ENCODE assay signal across 12 cellular contexts in genomic region chr3:87006844-87007439, GRCh38. TPM values are rescaled to one million over a fixed set of nuclear protein-coding genes. Genes with fewer than 3 reads are reported as not detected.
DNase-seq lines count a peak whose midpoint lies in the region; ATAC-seq and TF ChIP-seq lines count a peak whose summit lies in the region.
"Had no signal": no experiment of that assay in that cellular context is flagged by ENCODE, and none has a peak within 500 bp of the region (broad histone marks: within the 10 kb centered on the region; RNA-seq: fewer than 3 reads in every experiment).

No MANE protein-coding gene starts in this region.

- H3K79me2 ChIP-seq in H9 (ENCODE audit: insufficient read depth, low read length) (no peaks in the 10 kb centered on the region), hepatocyte (no peaks in the 10 kb centered on the region)

- H3K4me2 ChIP-seq in H9 (ENCODE audit: insufficient read depth, insufficient read length, low read length) = no peak overlapping the region
- no peak overlapping the region for H3K4me2 ChIP-seq in hepatocyte

- H4K20me1 ChIP-seq in H9 (ENCODE audit: control insufficient read depth, insufficient read depth, insufficient read length) = no peaks in the 10 kb centered on the region
- H4K20me1 ChIP-seq in hepatocyte (ENCODE audit: insufficient read depth, poor library complexity, severe bottlenecking) = no peaks in the 10 kb centered on the region

- H3K9me3 ChIP-seq in H9 (ENCODE audit: control insufficient read depth, low read depth, low read length) (no peaks in the 10 kb centered on the region), hepatocyte (ENCODE audit: low read depth) (no peaks in the 10 kb centered on the region), esophagus squamous epithelium (no peaks in the 10 kb centered on the region)

- H3K18ac ChIP-seq in H9 (ENCODE audit: insufficient read length, low read depth, low read length) = no peak overlapping the region

- H3K27me3 ChIP-seq in H9 (ENCODE audit: insufficient read depth, low read length) = no peaks in the 10 kb centered on the region
- H3K27me3 ChIP-seq in hepatocyte = peaks cover 4% of the 10 kb centered on the region
- no peaks in the 10 kb centered on the region for H3K27me3 ChIP-seq in esophagus squamous epithelium

- H2AK5ac ChIP-seq in H9 (ENCODE audit: insufficient read length, low read length) = no peak overlapping the region

- no peak overlapping the region for H3K4me3 ChIP-seq in hepatocyte
- no peak overlapping the region for H3K4me3 ChIP-seq in esophagus squamous epithelium

- TF ChIP-seq POLR2A in esophagus squamous epithelium (IDR thresholded peaks at IDR 0.05) = no peak

- H2BK20ac ChIP-seq in H9 (ENCODE audit: low read depth, low read length, poor library complexity, severe bottlenecking) = no peak overlapping the region

- H3K4me1 Mint-ChIP-seq in H9 (0 out of 4 replicates have a peak, but pooled peaks cover 0 to 2% of the 10 kb centered on the region in 2 experiments), WTC11 (peaks cover 5% of the 10 kb centered on the region)

- no peak overlapping the region for H2BK15ac ChIP-seq in H9 (ENCODE audit: low read depth, low read length)

- H3K4me1 ChIP-seq in H9 (ENCODE audit: insufficient read depth, low read length) (no peaks in the 10 kb centered on the region), hepatocyte (ENCODE audit: insufficient read depth) (no peaks in the 10 kb centered on the region), esophagus squamous epithelium (no peaks in the 10 kb centered on the region)

- H3K36me3 Mint-ChIP-seq in H9 (ENCODE audit: insufficient read depth in 1 of 3, low read depth in 3 of 3) (no peaks in the 10 kb centered on the region; a peak in 2 of 7 replicates), WTC11 (no peaks in the 10 kb centered on the region)

- H3K9ac ChIP-seq in H9 (ENCODE audit: extremely low read depth, insufficient read length, low read length) = no peak overlapping the region

- H3K79me1 ChIP-seq in H9 (ENCODE audit: insufficient read depth, low read depth, low read length, poor library complexity, severe bottlenecking) = no peaks in the 10 kb centered on the region

- H3K27ac Mint-ChIP-seq in H9 (no peak overlapping the region), WTC11 (no peak overlapping the region)

- H3K36me3 ChIP-seq in hepatocyte (replicated peaks; ENCODE audit: insufficient read depth, low read depth) (no peaks in the 10 kb centered on the region), esophagus squamous epithelium (no peaks in the 10 kb centered on the region)

- no peak overlapping the region for H3K27ac ChIP-seq in H9 (ENCODE audit: insufficient read length, low read depth, low read length)
- H3K27ac ChIP-seq in VCaP = no peak overlapping the region
- H3K27ac ChIP-seq in hepatocyte = no peak overlapping the region
- no peak overlapping the region for H3K27ac ChIP-seq in esophagus squamous epithelium

- CTCF ChIA-PET in WTC11 (lab: Charles Lee) = interaction anchor here (0.6 to 1.7 kb wide), 6 partner anchors 40 to 161 kb away, joined by 3 to 9 read pairs (median 3); no protein-coding TSS in a partner anchor

- no peak overlapping the region for H2BK120ac ChIP-seq in H9 (ENCODE audit: low read depth, low read length, poor library complexity, severe bottlenecking)

- H3T11ph ChIP-seq in H9 (ENCODE audit: low read length) = no peak overlapping the region

- POLR2A ChIA-PET in WTC11 (lab: Charles Lee) = no interaction called here

- no peak overlapping the region for H4K5ac ChIP-seq in H9 (ENCODE audit: insufficient read length, low read depth, low read length)

- H3K4ac ChIP-seq in H9 (ENCODE audit: low read depth, low read length) = no peak overlapping the region

- H3K27me3 Mint-ChIP-seq in H9 (ENCODE audit: low read depth) (no peaks in the 10 kb centered on the region), WTC11 (ENCODE audit: low read depth) (no peaks in the 10 kb centered on the region)

- no peak overlapping the region for H4K8ac ChIP-seq in H9 (replicated peaks; ENCODE audit: insufficient read length, low read depth, low read length)

- no peak for ATAC-seq in GM18907 (IDR thresholded peaks at IDR 0.05; ENCODE audit: unreplicated experiment)
- no peak for ATAC-seq in WTC11

- H2AFZ ChIP-seq in H9 (ENCODE audit: low read length) (no peak overlapping the region), hepatocyte (no peak overlapping the region)

- H3K9me2 ChIP-seq in hepatocyte (replicated peaks; ENCODE audit: insufficient read depth) = no peaks in the 10 kb centered on the region

- H3K9me3 Mint-ChIP-seq in H9 = peaks cover 2 to 3% of the 10 kb centered on the region in 2 experiments; a peak in 2 of 5 replicates
- peaks cover 9% of the 10 kb centered on the region for H3K9me3 Mint-ChIP-seq in WTC11

- no peaks in the 10 kb centered on the region for H3K23me2 ChIP-seq in H9 (ENCODE audit: insufficient read length, low read depth, low read length, poor library complexity, severe bottlenecking)

- no peak overlapping the region for H2BK5ac ChIP-seq in H9 (ENCODE audit: insufficient read length, low read length)

- no peak overlapping the region for H3K4me3 Mint-ChIP-seq in H9
- no peak overlapping the region for H3K4me3 Mint-ChIP-seq in WTC11

- DNase-seq in AG08395 (ENCODE audit: low spot score) (peak; percentile 33), H9 (no peak), hepatocyte (ENCODE audit: low spot score) (peak; percentile 28), esophagus squamous epithelium (lab: John Stamatoyannopoulos, UW) (no peak), WTC11 (ENCODE audit: low spot score) (no peak)
- DNase-seq in stimulated activated naive CD4-positive, alpha-beta T cell (lab: John Stamatoyannopoulos, UW) = no peak
- DNase-seq: amniotic stem cell, Calu3, NCI-H1930, RPMI8226 had no signal

- intact Hi-C loops in esophagus squamous epithelium (cut with DNase I) = no loop called here

- no peak overlapping the region for H3K23ac ChIP-seq in H9 (ENCODE audit: insufficient read length, low read depth, low read length)

- H4K91ac ChIP-seq in H9 (ENCODE audit: insufficient read length, low read depth, low read length) = no peak overlapping the region

- no peak overlapping the region for H3K56ac ChIP-seq in H9 (ENCODE audit: insufficient read length, low read depth, low read length)

- no peak overlapping the region for H3K14ac ChIP-seq in H9 (ENCODE audit: insufficient read depth, low read length)

- TF ChIP-seq CTCF in H9 (conservative IDR thresholded peaks at IDR 0.05) (peak; percentile 61), VCaP (conservative IDR thresholded peaks at IDR 0.05) (peak; percentile 90), hepatocyte (IDR thresholded peaks at IDR 0.05; ENCODE audit: poor library complexity) (peak; percentile 54), esophagus squamous epithelium (IDR thresholded peaks at IDR 0.05) (peak in 1 of 6 experiments; percentile 7), WTC11 (IDR thresholded peaks at IDR 0.05) (no peak)

- WGBS in H9 (ENCODE audit: extremely low coverage, insufficient read length, low lambda C conversion rate) = no CpG with 5 or more reads among the region's 4 CpGs
- 58% methylated on average over 4 of the region's 4 CpGs for WGBS in hepatocyte (ENCODE audit: low lambda C conversion rate, missing lambda C conversion rate)
- WGBS in esophagus squamous epithelium, 2 donors = 50 to 56% methylated on average over 4 of the region's 4 CpGs

- H2BK12ac ChIP-seq in H9 (ENCODE audit: insufficient read length, low read depth, low read length) = no peak overlapping the region

TF ChIP-seq in WTC11, 78 proteins besides CTCF, POLR2A, EP300 and RAD21 (continues in another document):
- TF ChIP-seq ZNF416 (CRISPR knock-in tag; IDR thresholded peaks at IDR 0.05) = no peak
- no peak for TF ChIP-seq ZNF263 (CRISPR knock-in tag; IDR thresholded peaks at IDR 0.05; ENCODE audit: low read depth)
- TF ChIP-seq, protein P1, sequence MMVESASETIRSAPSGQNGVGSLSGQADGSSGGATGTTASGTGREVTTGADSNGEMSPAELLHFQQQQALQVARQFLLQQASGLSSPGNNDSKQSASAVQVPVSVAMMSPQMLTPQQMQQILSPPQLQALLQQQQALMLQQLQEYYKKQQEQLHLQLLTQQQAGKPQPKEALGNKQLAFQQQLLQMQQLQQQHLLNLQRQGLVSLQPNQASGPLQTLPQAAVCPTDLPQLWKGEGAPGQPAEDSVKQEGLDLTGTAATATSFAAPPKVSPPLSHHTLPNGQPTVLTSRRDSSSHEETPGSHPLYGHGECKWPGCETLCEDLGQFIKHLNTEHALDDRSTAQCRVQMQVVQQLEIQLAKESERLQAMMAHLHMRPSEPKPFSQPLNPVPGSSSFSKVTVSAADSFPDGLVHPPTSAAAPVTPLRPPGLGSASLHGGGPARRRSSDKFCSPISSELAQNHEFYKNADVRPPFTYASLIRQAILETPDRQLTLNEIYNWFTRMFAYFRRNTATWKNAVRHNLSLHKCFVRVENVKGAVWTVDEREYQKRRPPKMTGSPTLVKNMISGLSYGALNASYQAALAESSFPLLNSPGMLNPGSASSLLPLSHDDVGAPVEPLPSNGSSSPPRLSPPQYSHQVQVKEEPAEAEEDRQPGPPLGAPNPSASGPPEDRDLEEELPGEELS (CRISPR knock-in tag; IDR thresholded peaks at IDR 0.05) = no peak
- no peak for TF ChIP-seq NFE2L1 (CRISPR knock-in tag; IDR thresholded peaks at IDR 0.05)
- no peak for TF ChIP-seq FOXP1 (CRISPR knock-in tag; IDR thresholded peaks at IDR 0.05; ENCODE audit: borderline replicate concordance)
- TF ChIP-seq ATF6 (CRISPR knock-in tag; IDR thresholded peaks at IDR 0.05) = no peak
- no peak for TF ChIP-seq ZNF396 (CRISPR knock-in tag; IDR thresholded peaks at IDR 0.05; ENCODE audit: borderline replicate concordance)
- TF ChIP-seq KAT7 (CRISPR knock-in tag; IDR thresholded peaks at IDR 0.05; ENCODE audit: borderline replicate concordance) = no peak

RNA-seq across cellular contexts. Expression of gene VGLL3, which starts 16.0 kb away (rescaled TPM):
- total RNA-seq in H9 (2021) (19.5 and 19.7 TPM in 2 replicates), hepatocyte (18.7 and 22.2 TPM in 2 replicates), esophagus squamous epithelium (10 to 100 TPM in 1 of 4 donors, 1 to 10 TPM in 2, under 1 TPM in 1; 0.30 to 19.8 (median 4.1) TPM), WTC11 (2021) (6.1 to 10.4 TPM (median 6.9 TPM) in 3 replicates)
- 4.1 and 6.9 TPM in 2 replicates for polyA plus RNA-seq in hepatocyte

Comparison
In these comparisons a context has a peak if more than half of its experiments do, and no peak if none do; other contexts are left out.
1. DNase-seq: peak in AG08395 (single experiment) and hepatocyte (single experiment); none in H9 (single experiment), stimulated activated naive CD4-positive, alpha-beta T cell (0 of 6), esophagus squamous epithelium (single experiment) and WTC11 (single experiment).